ENCODE assay signal across 8 cellular contexts in the genomic region with DNA sequence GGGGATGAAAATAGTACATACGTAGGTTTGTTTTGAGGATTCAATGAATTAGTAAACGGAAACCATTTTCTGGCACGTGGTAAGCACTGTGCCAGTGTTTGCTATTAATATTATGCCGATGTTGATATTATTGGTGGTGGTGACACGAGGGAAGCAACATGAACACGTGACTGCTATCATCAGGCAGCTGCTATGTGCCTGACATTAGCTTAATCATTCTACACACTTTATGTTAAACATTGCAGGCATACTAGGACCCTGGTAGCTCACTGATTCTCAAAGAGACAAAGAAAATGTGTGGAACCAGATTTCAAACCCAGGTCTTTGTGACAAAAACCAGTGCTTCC. TPM values are rescaled to one million over a fixed set of nuclear protein-coding genes. Genes with fewer than 3 reads are reported as not detected.
DNase-seq lines count a peak whose midpoint lies in the region; ATAC-seq and TF ChIP-seq lines count a peak whose summit lies in the region.

No MANE protein-coding gene starts in this region.

- ATAC-seq in HG03139 (IDR thresholded peaks at IDR 0.05; ENCODE audit: unreplicated experiment) = no peak

- H3K9ac ChIP-seq in HUES48 (ENCODE audit: low read depth, low read length) = peak overlapping the region; percentile 82
- peak overlapping the region; percentile 84 to 97 for H3K9ac ChIP-seq in mucosa of rectum (ENCODE audit: low read depth in 1 of 2, low read length in 2 of 2)

- H3K27ac Mint-ChIP-seq in brain = peak overlapping the region; percentile 85 to 99 (median 94)

- H3K9me3 Mint-ChIP-seq in brain = peaks cover 0 to 4% (median 0%) of the 10 kb centered on the region in 5 experiments

- H3K36me3 ChIP-seq in HUES48 (ENCODE audit: control insufficient read depth, insufficient read depth, low read length) (peaks cover 52% of the 10 kb centered on the region), mucosa of rectum (ENCODE audit: control insufficient read depth in 2 of 2, insufficient read depth in 2 of 2, low read length in 2 of 2) (peaks cover 12 to 20% of the 10 kb centered on the region in 2 donors)

- H3K4me1 ChIP-seq in HUES48 (ENCODE audit: control insufficient read depth, insufficient read depth, low read length) = peaks cover 23% of the 10 kb centered on the region
- peaks cover 28 to 34% of the 10 kb centered on the region in 2 donors for H3K4me1 ChIP-seq in mucosa of rectum (ENCODE audit: control insufficient read depth in 2 of 2, insufficient read depth in 2 of 2, low read length in 2 of 2)

- H3K4me1 Mint-ChIP-seq in brain = peaks cover 65% of the 10 kb centered on the region

- in situ Hi-C loops in G401 (cut with HindIII; ENCODE audit: low sequenced_read_pairs) = no loop called here

- TF ChIP-seq CTCF in brain (conservative IDR thresholded peaks at IDR 0.05) = no peak

- no peaks in the 10 kb centered on the region for H3K27me3 ChIP-seq in HUES48 (ENCODE audit: control insufficient read depth, insufficient read depth, low read length)
- no peaks in the 10 kb centered on the region for H3K27me3 ChIP-seq in mucosa of rectum (ENCODE audit: control insufficient read depth in 2 of 2, insufficient read depth in 2 of 2, low read length in 2 of 2)

- H3K9me3 ChIP-seq in HUES48 (ENCODE audit: control insufficient read depth, insufficient read depth, low read length) (no peaks in the 10 kb centered on the region), mucosa of rectum (ENCODE audit: control insufficient read depth in 2 of 2, low read length in 2 of 2) (no peaks in the 10 kb centered on the region)

- H3K4me3 ChIP-seq in HUES48 (ENCODE audit: low read depth, low read length) (peak overlapping the region; percentile 98), mucosa of rectum (ENCODE audit: low read length in 2 of 2) (peak overlapping the region; percentile 89 to 98)

- H3K27ac ChIP-seq in HUES48 (ENCODE audit: low read depth, low read length) (peak overlapping the region; percentile 99), mucosa of rectum (ENCODE audit: low read depth in 2 of 2, low read length in 2 of 2) (peak overlapping the region; percentile 90 to 94)

- H3K4me3 Mint-ChIP-seq in brain = peak overlapping the region; percentile 93 to 99 (median 98)

- H3K36me3 Mint-ChIP-seq in brain = peaks cover 27% of the 10 kb centered on the region

- peak; percentile 36 for DNase-seq in AG08396 (ENCODE audit: low spot score)
- DNase-seq in NCI-H82 (lab: John Stamatoyannopoulos, UW) = no peak
- DNase-seq in G401 (ENCODE audit: low spot score) = no peak
- DNase-seq in NCI-H748 (lab: John Stamatoyannopoulos, UW; ENCODE audit: unreplicated experiment) = no peak

- H3K27me3 Mint-ChIP-seq in brain = peaks cover 15% of the 10 kb centered on the region

RNA-seq across cellular contexts. Expression of a gene that starts 0.7 kb away (rescaled TPM):
- 17.2 TPM for polyA plus RNA-seq in brain (ENCODE audit: insufficient read depth, low read depth, low replicate concordance)
- 32.4 and 47.1 TPM in 2 replicates for total RNA-seq in G401 (2014; rRNA removed; shearing (Covaris generic))

RNA-seq across cellular contexts. Expression of a gene that starts 0.8 kb away (rescaled TPM):
- 25.0 TPM for polyA plus RNA-seq in brain (ENCODE audit: insufficient read depth, low read depth, low replicate concordance)
- 23.6 and 32.7 TPM in 2 replicates for total RNA-seq in G401 (2014; rRNA removed; shearing (Covaris generic))

RNA-seq across cellular contexts. Expression of a gene that starts 27.9 kb away (rescaled TPM):
- 24.2 TPM for polyA plus RNA-seq in brain (ENCODE audit: insufficient read depth, low read depth, low replicate concordance)
- 39.1 and 60.0 TPM in 2 replicates for total RNA-seq in G401 (2014; rRNA removed; shearing (Covaris generic))

RNA-seq across cellular contexts. Expression of a gene that starts 55.3 kb away (rescaled TPM):
- polyA plus RNA-seq in brain (ENCODE audit: insufficient read depth, low read depth, low replicate concordance) = 8.0 TPM
- 2.8 and 3.2 TPM in 2 replicates for total RNA-seq in G401 (2014; rRNA removed; shearing (Covaris generic))
